17 cellular contexts compared by ENCODE assay signal in genomic region chr18:29383311-29384273, GRCh38.
DNase-seq lines count a peak whose midpoint lies in the region; ATAC-seq and TF ChIP-seq lines count a peak whose summit lies in the region.
"Had no signal": no experiment of that assay in that cellular context is flagged by ENCODE, and none has a peak within 500 bp of the region (broad histone marks: within the 10 kb centered on the region; RNA-seq: fewer than 3 reads in every experiment).

No MANE protein-coding gene starts in this region.

- H3K36me3 ChIP-seq in fibroblast of lung (ENCODE audit: control insufficient read depth, insufficient read depth, low read length): no peaks in the 10 kb centered on the region
- H3K36me3 ChIP-seq in tibial artery: no peaks in the 10 kb centered on the region
- H3K36me3 ChIP-seq in CD8-positive, alpha-beta memory T cell (ENCODE audit: insufficient read depth, low read length): no peaks in the 10 kb centered on the region
- H3K36me3 ChIP-seq: BLaER1 treated with 17β-estradiol and CSF1 and Interleukin-3, amounts not matched to agents 10 nM and 100 nM; cardiac muscle cell; esophagus squamous epithelium; SJCRH30; upper lobe of left lung had no signal

- H3K4me3 ChIP-seq in fibroblast of lung (replicated peaks in 1 of 4; ENCODE audit: control extremely low read depth in 1 of 4, insufficient read depth in 1 of 4, low read depth in 3 of 4, low read length in 4 of 4) (no peak overlapping the region), tibial artery (no peak overlapping the region)
- H3K4me3 ChIP-seq in CD8-positive, alpha-beta memory T cell (ENCODE audit: low read length): no peak overlapping the region
- H3K4me3 ChIP-seq: BLaER1 treated with 17β-estradiol and CSF1 and Interleukin-3, amounts not matched to agents 10 nM and 100 nM; cardiac muscle cell; esophagus squamous epithelium; SJCRH30; upper lobe of left lung had no signal

- H3K4me2 ChIP-seq in fibroblast of lung (ENCODE audit: extremely low read depth, insufficient read depth, low read length): no peak overlapping the region

- H3K4me1 ChIP-seq in fibroblast of lung (ENCODE audit: control insufficient read depth, extremely low read depth, insufficient read depth, low read length) (no peaks in the 10 kb centered on the region), tibial artery (no peaks in the 10 kb centered on the region)
- H3K4me1 ChIP-seq in CD8-positive, alpha-beta memory T cell (ENCODE audit: insufficient read depth, low read length): no peaks in the 10 kb centered on the region
- H3K4me1 ChIP-seq: esophagus squamous epithelium, SJCRH30, upper lobe of left lung had no signal

- H3K27ac Mint-ChIP-seq in CD8-positive, alpha-beta memory T cell: no peak overlapping the region
- H3K27ac Mint-ChIP-seq: naive B cell had no signal

- POLR2A ChIA-PET in CD8-positive, alpha-beta memory T cell (lab: Charles Lee): no interaction called here

- H3K27me3 ChIP-seq in fibroblast of lung (ENCODE audit: control insufficient read depth, insufficient read depth, low read length): no peaks in the 10 kb centered on the region
- no peaks in the 10 kb centered on the region for H3K27me3 ChIP-seq in tibial artery
- H3K27me3 ChIP-seq in CD8-positive, alpha-beta memory T cell (ENCODE audit: insufficient read depth, low read length, poor library complexity, severe bottlenecking): no peaks in the 10 kb centered on the region
- H3K27me3 ChIP-seq: cardiac muscle cell, esophagus squamous epithelium, SJCRH30, upper lobe of left lung had no signal

- H3K4me1 Mint-ChIP-seq in CD8-positive, alpha-beta memory T cell: no peaks in the 10 kb centered on the region

- H3K9me3 ChIP-seq in fibroblast of lung (ENCODE audit: control insufficient read depth, insufficient read depth, low read depth, low read length) (no peaks in the 10 kb centered on the region), tibial artery (no peaks in the 10 kb centered on the region)
- H3K9me3 ChIP-seq in CD8-positive, alpha-beta memory T cell (ENCODE audit: low read length): no peaks in the 10 kb centered on the region
- H3K9me3 ChIP-seq: esophagus squamous epithelium, SJCRH30, upper lobe of left lung had no signal

- intact Hi-C loops in tibial artery (cut with DNase I; ENCODE audit: low total_unique reads): no loop called here

- CTCF ChIA-PET in CD8-positive, alpha-beta memory T cell (lab: Charles Lee): no interaction called here

- H3K27ac ChIP-seq in fibroblast of lung (ENCODE audit: insufficient read depth, low read length) (no peak overlapping the region), tibial artery (no peak overlapping the region)
- H3K27ac ChIP-seq in CD8-positive, alpha-beta memory T cell (ENCODE audit: low read depth, low read length): no peak overlapping the region
- H3K27ac ChIP-seq: BLaER1 treated with 17β-estradiol and CSF1 and Interleukin-3, amounts not matched to agents 10 nM and 100 nM; cardiac muscle cell; esophagus squamous epithelium; SJCRH30; upper lobe of left lung had no signal

- H3K4me3 Mint-ChIP-seq in CD8-positive, alpha-beta memory T cell: no peak overlapping the region
- H3K4me3 Mint-ChIP-seq: naive B cell had no signal

- H3K79me2 ChIP-seq in fibroblast of lung (ENCODE audit: control insufficient read depth, insufficient read depth, low read length): no peaks in the 10 kb centered on the region

- no peaks in the 10 kb centered on the region for H3K36me3 Mint-ChIP-seq in CD8-positive, alpha-beta memory T cell
- H3K36me3 Mint-ChIP-seq: naive B cell had no signal

- no peaks in the 10 kb centered on the region for H4K20me1 ChIP-seq in fibroblast of lung (ENCODE audit: control insufficient read depth, extremely low read depth, insufficient read depth, low read length)
- H4K20me1 ChIP-seq: BLaER1 treated with 17β-estradiol and CSF1 and Interleukin-3, amounts not matched to agents 10 nM and 100 nM had no signal

- DNase-seq in fibroblast of lung (ENCODE audit: low read depth in 2 of 2): peak; percentile 39 to 65
- no peak for DNase-seq in tibial artery
- no peak for DNase-seq in hypothalamus (lab: John Stamatoyannopoulos, UW)
- DNase-seq in dermis blood vessel endothelial cell: no peak
- DNase-seq in CD8-positive, alpha-beta memory T cell: no peak
- DNase-seq: activated T-cell treated with anti-CD3 and anti-CD28 coated beads, Interleukin-2, amount 50 U/mL, for 48 hours; esophagus squamous epithelium; Kasumi-1; naive B cell; NCI-H345; upper lobe of left lung had no signal

- no peak overlapping the region for H2AFZ ChIP-seq in fibroblast of lung (ENCODE audit: low read length)

- no peak overlapping the region for H3K9ac ChIP-seq in fibroblast of lung (ENCODE audit: insufficient read depth, low read length)
- H3K9ac ChIP-seq: BLaER1 treated with 17β-estradiol and CSF1 and Interleukin-3, amounts not matched to agents 10 nM and 100 nM had no signal

- no peaks in the 10 kb centered on the region for H3K27me3 Mint-ChIP-seq in CD8-positive, alpha-beta memory T cell
- H3K27me3 Mint-ChIP-seq: naive B cell had no signal

- H3K9me3 Mint-ChIP-seq in CD8-positive, alpha-beta memory T cell: peaks cover 3 to 17% (median 8%) of the 10 kb centered on the region in 5 donors

- TF ChIP-seq CTCF in fibroblast of lung (conservative IDR thresholded peaks at IDR 0.05 in 1 of 2, IDR thresholded peaks at IDR 0.05 in 1 of 2; ENCODE audit: low read depth in 1 of 2, low read length in 2 of 2): no peak
- TF ChIP-seq CTCF in tibial artery (IDR thresholded peaks at IDR 0.05): no peak

- ATAC-seq in GM18867 (IDR thresholded peaks at IDR 0.05; ENCODE audit: unreplicated experiment) (peak; percentile 84), GM21723 (IDR thresholded peaks at IDR 0.05; ENCODE audit: unreplicated experiment) (peak; percentile 84), HG03571 (IDR thresholded peaks at IDR 0.05; ENCODE audit: unreplicated experiment) (peak; percentile 62)

Comparison
In these comparisons a context has a peak if more than half of its experiments do, and no peak if none do; other contexts are left out.
1. DNase-seq: peak in fibroblast of lung (2 of 2); none in tibial artery (0 of 2), hypothalamus (0 of 51), dermis blood vessel endothelial cell (single experiment) and CD8-positive, alpha-beta memory T cell (0 of 5).
2. Peak in every context shown above with its lines, with median percentiles within 50 percentile points of each other: ATAC-seq.